In genomic region chr2:78979380-78980238, GRCh38 we compare ENCODE assay signal across 9 cellular contexts. TPM values are rescaled to one million over a fixed set of nuclear protein-coding genes. Genes with fewer than 3 reads are reported as not detected.
DNase-seq lines count a peak whose midpoint lies in the region; ATAC-seq, FAIRE-seq and TF ChIP-seq lines count a peak whose summit lies in the region.
"Had no signal": no experiment of that assay in that cellular context is flagged by ENCODE, and none has a peak within 500 bp of the region (broad histone marks: within the 10 kb centered on the region; RNA-seq: fewer than 3 reads in every experiment).

No MANE protein-coding gene starts in this region.

- peak; percentile 1 to 61 for DNase-seq in NCI-H526 (lab: John Stamatoyannopoulos, UW)
- DNase-seq in NCI-H526 treated with DMSO at 0.1 percent for 48 hours (lab: John Stamatoyannopoulos, UW): no peak
- DNase-seq in H7: peak; percentile 50
- peak; percentile 2 to 44 for DNase-seq in NCI-H1930 (lab: John Stamatoyannopoulos, UW)
- DNase-seq in astrocyte (ENCODE audit: low read depth): no peak
- no peak for DNase-seq in effector memory CD8-positive, alpha-beta T cell

- no peak overlapping the region for H3K4me3 ChIP-seq in H7 (ENCODE audit: insufficient read depth, low read depth, low read length)
- H3K4me3 ChIP-seq in astrocyte (ENCODE audit: insufficient read depth, low read depth, low read length): no peak overlapping the region
- no peak overlapping the region for H3K4me3 ChIP-seq in liver (ENCODE audit: low read depth in 1 of 3, low read length in 3 of 3)

- H2AFZ ChIP-seq in astrocyte (ENCODE audit: low read depth, low read length): no peak overlapping the region

- H3K4me1 ChIP-seq in astrocyte (ENCODE audit: insufficient read depth, low read length) (no peaks in the 10 kb centered on the region), liver (ENCODE audit: control insufficient read depth in 4 of 4, insufficient read depth in 4 of 4, low read length in 3 of 4) (peaks cover 0 to 3% (median 0%) of the 10 kb centered on the region in 4 donors)

- H3K9me3 ChIP-seq in astrocyte (ENCODE audit: insufficient read depth, low read depth, low read length): no peaks in the 10 kb centered on the region
- no peaks in the 10 kb centered on the region for H3K9me3 ChIP-seq in liver (ENCODE audit: control insufficient read depth in 4 of 4, low read length in 3 of 4)

- no peaks in the 10 kb centered on the region for H3K27me3 Mint-ChIP-seq in astrocyte (ENCODE audit: low read depth, unreplicated experiment)
- H3K27me3 Mint-ChIP-seq in effector memory CD8-positive, alpha-beta T cell: no peaks in the 10 kb centered on the region

- H3K79me2 ChIP-seq in astrocyte (ENCODE audit: insufficient read depth, low read length): no peaks in the 10 kb centered on the region

- H3K27ac Mint-ChIP-seq in astrocyte (ENCODE audit: unreplicated experiment): no peak overlapping the region
- no peak overlapping the region for H3K27ac Mint-ChIP-seq in effector memory CD8-positive, alpha-beta T cell
- H3K27ac Mint-ChIP-seq: activated naive CD8-positive, alpha-beta T cell had no signal

- H3K36me3 Mint-ChIP-seq in astrocyte (ENCODE audit: low read depth, unreplicated experiment): no peaks in the 10 kb centered on the region
- no peaks in the 10 kb centered on the region for H3K36me3 Mint-ChIP-seq in effector memory CD8-positive, alpha-beta T cell (ENCODE audit: insufficient read depth)
- H3K36me3 Mint-ChIP-seq: activated naive CD8-positive, alpha-beta T cell had no signal

- TF ChIP-seq CTCF in astrocyte (IDR thresholded peaks at IDR 0.05; ENCODE audit: insufficient read depth, low read depth, low read length): peak; percentile 75
- peak; percentile 51 for TF ChIP-seq CTCF in liver (IDR thresholded peaks at IDR 0.05; ENCODE audit: low read depth, low read length, missing input control)

- no peak for ATAC-seq in effector memory CD8-positive, alpha-beta T cell (replicated peaks)
- ATAC-seq in HG03045 (IDR thresholded peaks at IDR 0.05; ENCODE audit: unreplicated experiment): no peak

- no peaks in the 10 kb centered on the region for H3K9me3 Mint-ChIP-seq in astrocyte (ENCODE audit: unreplicated experiment)
- H3K9me3 Mint-ChIP-seq in effector memory CD8-positive, alpha-beta T cell: peaks cover 4 to 20% of the 10 kb centered on the region in 2 donors

- 39% methylated on average over 9 of the region's 9 CpGs for WGBS in liver

- peaks cover 6% of the 10 kb centered on the region for H3K4me1 Mint-ChIP-seq in astrocyte (ENCODE audit: low read depth, unreplicated experiment)
- H3K4me1 Mint-ChIP-seq in effector memory CD8-positive, alpha-beta T cell (ENCODE audit: low read depth in 2 of 2): no peaks in the 10 kb centered on the region

- no peak overlapping the region for H3K4me2 ChIP-seq in astrocyte (ENCODE audit: low read length)

- no peaks in the 10 kb centered on the region for H4K20me1 ChIP-seq in astrocyte (ENCODE audit: insufficient read depth, low read length)

- FAIRE-seq in astrocyte (lab: Jason Lieb, UNC): no peak

- H3K27ac ChIP-seq in astrocyte (ENCODE audit: low read depth, low read length) (no peak overlapping the region), liver (ENCODE audit: low read depth in 1 of 2, low read length in 2 of 2) (no peak overlapping the region)

- no peaks in the 10 kb centered on the region for H3K27me3 ChIP-seq in H7 (ENCODE audit: control insufficient read depth, insufficient read depth, low read length)
- no peaks in the 10 kb centered on the region for H3K27me3 ChIP-seq in astrocyte (ENCODE audit: insufficient read depth, low read length)
- peaks cover 0 to 5% (median 1%) of the 10 kb centered on the region in 4 donors for H3K27me3 ChIP-seq in liver (ENCODE audit: control insufficient read depth in 4 of 4, insufficient read depth in 4 of 4, low read length in 3 of 4)

- H3K9ac ChIP-seq in astrocyte (ENCODE audit: low read length): no peak overlapping the region
- H3K9ac ChIP-seq in liver (ENCODE audit: low read depth in 1 of 2, low read length in 2 of 2): no peak overlapping the region

- TF ChIP-seq RAD21 in liver (IDR thresholded peaks at IDR 0.05): peak; percentile 73 to 81

- no peak overlapping the region for H3K4me3 Mint-ChIP-seq in astrocyte (ENCODE audit: unreplicated experiment)
- no peak overlapping the region for H3K4me3 Mint-ChIP-seq in effector memory CD8-positive, alpha-beta T cell
- H3K4me3 Mint-ChIP-seq: activated naive CD8-positive, alpha-beta T cell had no signal

- no peaks in the 10 kb centered on the region for H3K36me3 ChIP-seq in H7 (replicated peaks; ENCODE audit: control insufficient read depth, insufficient read depth, low read length)
- H3K36me3 ChIP-seq in astrocyte (ENCODE audit: insufficient read depth, low read length): no peaks in the 10 kb centered on the region
- H3K36me3 ChIP-seq in liver (ENCODE audit: control insufficient read depth in 4 of 4, insufficient read depth in 3 of 4, low read depth in 1 of 4, low read length in 3 of 4): no peaks in the 10 kb centered on the region

TF ChIP-seq in liver, 16 proteins besides CTCF, POLR2A, EP300 and RAD21:
- TF ChIP-seq FOXA2 (IDR thresholded peaks at IDR 0.05) (no peak), TAF1 (conservative IDR thresholded peaks at IDR 0.05) (no peak), MAX (IDR thresholded peaks at IDR 0.05) (no peak), SP1 (IDR thresholded peaks at IDR 0.05) (no peak), FOXA1 (IDR thresholded peaks at IDR 0.05) (no peak), EGR1 (IDR thresholded peaks at IDR 0.05; ENCODE audit: low read depth in 2 of 2) (no peak), RXRA (IDR thresholded peaks at IDR 0.05) (no peak), YY1 (IDR thresholded peaks at IDR 0.05) (no peak), ZBTB33 (IDR thresholded peaks at IDR 0.05) (no peak), HNF4A (conservative IDR thresholded peaks at IDR 0.05) (no peak), HNF4G (IDR thresholded peaks at IDR 0.05) (no peak), NR2F2 (IDR thresholded peaks at IDR 0.05) (no peak), GABPA (IDR thresholded peaks at IDR 0.05 in 1 of 2, conservative IDR thresholded peaks at IDR 0.05 in 1 of 2) (no peak), JUND (IDR thresholded peaks at IDR 0.05) (no peak)
- TF ChIP-seq, protein P1, sequence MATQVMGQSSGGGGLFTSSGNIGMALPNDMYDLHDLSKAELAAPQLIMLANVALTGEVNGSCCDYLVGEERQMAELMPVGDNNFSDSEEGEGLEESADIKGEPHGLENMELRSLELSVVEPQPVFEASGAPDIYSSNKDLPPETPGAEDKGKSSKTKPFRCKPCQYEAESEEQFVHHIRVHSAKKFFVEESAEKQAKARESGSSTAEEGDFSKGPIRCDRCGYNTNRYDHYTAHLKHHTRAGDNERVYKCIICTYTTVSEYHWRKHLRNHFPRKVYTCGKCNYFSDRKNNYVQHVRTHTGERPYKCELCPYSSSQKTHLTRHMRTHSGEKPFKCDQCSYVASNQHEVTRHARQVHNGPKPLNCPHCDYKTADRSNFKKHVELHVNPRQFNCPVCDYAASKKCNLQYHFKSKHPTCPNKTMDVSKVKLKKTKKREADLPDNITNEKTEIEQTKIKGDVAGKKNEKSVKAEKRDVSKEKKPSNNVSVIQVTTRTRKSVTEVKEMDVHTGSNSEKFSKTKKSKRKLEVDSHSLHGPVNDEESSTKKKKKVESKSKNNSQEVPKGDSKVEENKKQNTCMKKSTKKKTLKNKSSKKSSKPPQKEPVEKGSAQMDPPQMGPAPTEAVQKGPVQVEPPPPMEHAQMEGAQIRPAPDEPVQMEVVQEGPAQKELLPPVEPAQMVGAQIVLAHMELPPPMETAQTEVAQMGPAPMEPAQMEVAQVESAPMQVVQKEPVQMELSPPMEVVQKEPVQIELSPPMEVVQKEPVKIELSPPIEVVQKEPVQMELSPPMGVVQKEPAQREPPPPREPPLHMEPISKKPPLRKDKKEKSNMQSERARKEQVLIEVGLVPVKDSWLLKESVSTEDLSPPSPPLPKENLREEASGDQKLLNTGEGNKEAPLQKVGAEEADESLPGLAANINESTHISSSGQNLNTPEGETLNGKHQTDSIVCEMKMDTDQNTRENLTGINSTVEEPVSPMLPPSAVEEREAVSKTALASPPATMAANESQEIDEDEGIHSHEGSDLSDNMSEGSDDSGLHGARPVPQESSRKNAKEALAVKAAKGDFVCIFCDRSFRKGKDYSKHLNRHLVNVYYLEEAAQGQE (IDR thresholded peaks at IDR 0.05): no peak
- TF ChIP-seq, protein P2, sequence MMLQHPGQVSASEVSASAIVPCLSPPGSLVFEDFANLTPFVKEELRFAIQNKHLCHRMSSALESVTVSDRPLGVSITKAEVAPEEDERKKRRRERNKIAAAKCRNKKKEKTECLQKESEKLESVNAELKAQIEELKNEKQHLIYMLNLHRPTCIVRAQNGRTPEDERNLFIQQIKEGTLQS (IDR thresholded peaks at IDR 0.05): no peak

RNA-seq across cellular contexts. Expression of gene REG3G, which starts 45.9 kb away (rescaled TPM):
- total RNA-seq in H7 (2014; rRNA removed; shearing (Covaris generic)): not detected in 2 replicates
- total RNA-seq in astrocyte (not detected in 2 replicates), liver (under 1 TPM in 1 of 2 donors, not detected in 1; 0.28 TPM)
- not detected for polyA plus RNA-seq in liver

Comparison
In these comparisons a context has a peak if more than half of its experiments do, and no peak if none do; other contexts are left out.
1. DNase-seq: peak in NCI-H526 (2 of 2), H7 (single experiment) and NCI-H1930 (2 of 2); none in NCI-H526 treated with DMSO at 0.1 percent for 48 hours (single experiment), astrocyte (single experiment) and effector memory CD8-positive, alpha-beta T cell (0 of 3).